ENCODE assay signal across 1 cellular context in genomic region chr16:24539295-24539849, GRCh38.
TF ChIP-seq lines count a peak whose summit lies in the region.

RBBP6 (plus strand) TSS chr16:24539566; CDS start chr16:24540627, 1,061 bp downstream.

TF ChIP-seq in HEK293, 187 proteins besides CTCF, POLR2A, EP300 and RAD21 (continued from another document and continues in another):
- no peak for TF ChIP-seq ZNF26 (tag by site-specific recombination; IDR thresholded peaks at IDR 0.05)
- no peak for TF ChIP-seq ZNF645 (tag by site-specific recombination; IDR thresholded peaks at IDR 0.05)
- TF ChIP-seq ZNF580 (tag by site-specific recombination; IDR thresholded peaks at IDR 0.05), result no peak
- TF ChIP-seq ZNF169 (tag by site-specific recombination; IDR thresholded peaks at IDR 0.05), result no peak
- no peak for TF ChIP-seq PRDM1 (tag by site-specific recombination; IDR thresholded peaks at IDR 0.05)
- TF ChIP-seq ZIC2 (tag by site-specific recombination; IDR thresholded peaks at IDR 0.05), result peak; percentile 77
- 0 out of 2 replicates have a peak, but pooled peaks have one; percentile 31 for TF ChIP-seq ZNF600 (tag by site-specific recombination; IDR thresholded peaks at IDR 0.05)
- TF ChIP-seq ZNF610 (tag by site-specific recombination; IDR thresholded peaks at IDR 0.05; ENCODE audit: borderline replicate concordance), result peak; percentile 42; the same call in 1 of the 2 replicates
- no peak for TF ChIP-seq ZNF707 (tag by site-specific recombination; IDR thresholded peaks at IDR 0.05)
- peak; percentile 100 for TF ChIP-seq PRDM10 (tag by site-specific recombination; IDR thresholded peaks at IDR 0.05)
- 0 out of 2 replicates have a peak, but pooled peaks have one; percentile 9 for TF ChIP-seq ZNF184 (tag by site-specific recombination; IDR thresholded peaks at IDR 0.05)
- peak; percentile 91 for TF ChIP-seq ZNF629 (tag by site-specific recombination; IDR thresholded peaks at IDR 0.05)
- no peak for TF ChIP-seq ZNF792 (tag by site-specific recombination; IDR thresholded peaks at IDR 0.05)
- peak; percentile 52; the same call in 1 of the 2 replicates for TF ChIP-seq ZBTB21 (tag by site-specific recombination; IDR thresholded peaks at IDR 0.05)
- no peak for TF ChIP-seq ZSCAN30 (tag by site-specific recombination; IDR thresholded peaks at IDR 0.05)
- peak; percentile 95 for TF ChIP-seq ZBTB26 (tag by site-specific recombination; optimal IDR thresholded peaks at IDR 0.05)
- no peak for TF ChIP-seq ZNF670 (tag by site-specific recombination; IDR thresholded peaks at IDR 0.05; ENCODE audit: low read depth)
- peak; percentile 86 for TF ChIP-seq PATZ1 (tag by site-specific recombination; IDR thresholded peaks at IDR 0.05)
- peak; percentile 60 for TF ChIP-seq ZBTB8A (tag by site-specific recombination; IDR thresholded peaks at IDR 0.05)
- TF ChIP-seq KLF8 (tag by site-specific recombination; IDR thresholded peaks at IDR 0.05), result peak; percentile 76; the same call in 1 of the 2 replicates
- peak; percentile 68 for TF ChIP-seq SP7 (tag by site-specific recombination; IDR thresholded peaks at IDR 0.05)
- TF ChIP-seq ZBTB11 (tag by site-specific recombination; conservative IDR thresholded peaks at IDR 0.05; ENCODE audit: low read depth), result peak; percentile 44
- TF ChIP-seq ZEB2 (tag by site-specific recombination; IDR thresholded peaks at IDR 0.05), result 0 out of 2 replicates have a peak, but pooled peaks have one; percentile 56
- TF ChIP-seq BCL11B (tag by site-specific recombination; IDR thresholded peaks at IDR 0.05; ENCODE audit: low read depth), result no peak
- TF ChIP-seq ZBTB49 (tag by site-specific recombination; IDR thresholded peaks at IDR 0.05; ENCODE audit: low read depth), result no peak
- TF ChIP-seq KLF17 (tag by site-specific recombination; IDR thresholded peaks at IDR 0.05), result peak; percentile 83; the same call in 1 of the 2 replicates
- 0 out of 2 replicates have a peak, but pooled peaks have one; percentile 75 for TF ChIP-seq ZNF692 (tag by site-specific recombination; IDR thresholded peaks at IDR 0.05)
- no peak for TF ChIP-seq ZNF701 (tag by site-specific recombination; IDR thresholded peaks at IDR 0.05)
- TF ChIP-seq ZNF426 (tag by site-specific recombination; IDR thresholded peaks at IDR 0.05), result no peak
- no peak for TF ChIP-seq ZNF302 (tag by site-specific recombination; IDR thresholded peaks at IDR 0.05; ENCODE audit: low read depth)
- TF ChIP-seq ZNF10 (tag by site-specific recombination; IDR thresholded peaks at IDR 0.05), result no peak
- 0 out of 2 replicates have a peak, but pooled peaks have one; percentile 16 for TF ChIP-seq ZNF623 (tag by site-specific recombination; IDR thresholded peaks at IDR 0.05)
- TF ChIP-seq ZXDB (tag by site-specific recombination; IDR thresholded peaks at IDR 0.05), result peak; percentile 100
- peak; percentile 80 for TF ChIP-seq ZBTB17 (tag by site-specific recombination; IDR thresholded peaks at IDR 0.05)
- no peak for TF ChIP-seq ZBTB1 (tag by site-specific recombination; IDR thresholded peaks at IDR 0.05)
- TF ChIP-seq WT1 (tag by site-specific recombination; IDR thresholded peaks at IDR 0.05), result no peak
- no peak for TF ChIP-seq ZNF23 (tag by site-specific recombination; IDR thresholded peaks at IDR 0.05; ENCODE audit: borderline replicate concordance)
- peak; percentile 96 for TF ChIP-seq SP3 (tag by site-specific recombination; IDR thresholded peaks at IDR 0.05)
- peak; percentile 34; the same call in 1 of the 2 replicates for TF ChIP-seq MYNN (tag by site-specific recombination; IDR thresholded peaks at IDR 0.05; ENCODE audit: borderline replicate concordance)
- TF ChIP-seq ZBTB6 (tag by site-specific recombination; IDR thresholded peaks at IDR 0.05), result 0 out of 2 replicates have a peak, but pooled peaks have one; percentile 5
- TF ChIP-seq GLI4 (tag by site-specific recombination; IDR thresholded peaks at IDR 0.05), result 0 out of 2 replicates have a peak, but pooled peaks have one; percentile 54
